ENCODE assay signal across 8 cellular contexts in the genomic region with DNA sequence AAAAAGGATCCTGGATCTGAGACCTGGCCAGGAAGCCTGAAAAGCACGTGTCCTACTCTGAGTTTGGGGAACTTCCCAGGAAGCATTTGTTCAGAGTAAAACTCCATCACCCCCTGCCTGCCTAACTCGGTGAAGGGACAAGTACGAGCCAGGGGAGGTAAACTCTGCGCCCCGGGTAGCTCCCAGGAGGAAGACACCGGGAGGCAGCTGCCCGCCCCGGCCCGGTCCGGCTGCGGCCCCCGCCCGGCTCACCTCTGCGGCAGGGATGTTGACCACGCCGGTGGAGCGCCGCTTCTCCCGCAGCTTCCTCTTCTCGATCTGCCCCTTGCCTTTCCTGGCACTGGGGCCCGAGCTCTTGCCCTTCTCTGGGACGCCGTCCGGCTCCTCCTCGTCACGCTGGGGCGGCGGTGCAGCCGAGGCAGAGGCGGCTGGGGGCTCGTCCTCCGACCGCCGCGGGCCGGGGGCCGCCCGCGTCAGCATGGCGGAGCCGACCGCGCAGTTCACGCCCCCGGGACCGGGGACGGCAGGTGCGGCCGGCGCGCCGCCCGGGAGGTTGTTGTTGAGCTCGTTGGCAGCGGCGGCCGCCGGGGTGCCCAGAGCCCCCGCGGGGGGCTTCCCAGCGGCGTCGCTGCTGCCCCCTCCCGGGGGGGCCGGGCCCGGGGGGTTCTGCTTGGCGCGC. TPM values are rescaled to one million over a fixed set of nuclear protein-coding genes. Genes with fewer than 3 reads are reported as not detected.
DNase-seq lines count a peak whose midpoint lies in the region; ATAC-seq and TF ChIP-seq lines count a peak whose summit lies in the region.

No MANE protein-coding gene starts in this region.

- H3K9me3 ChIP-seq in iPS-15b (ENCODE audit: control insufficient read depth, insufficient read depth, low read length) = no peaks in the 10 kb centered on the region
- no peaks in the 10 kb centered on the region for H3K9me3 ChIP-seq in sigmoid colon

- H3K27me3 ChIP-seq in iPS-15b (ENCODE audit: control insufficient read depth, insufficient read depth, low read length) (no peaks in the 10 kb centered on the region), sigmoid colon (no peaks in the 10 kb centered on the region)

- no peak for TF ChIP-seq POLR2A in sigmoid colon (IDR thresholded peaks at IDR 0.05)

- H3K4me3 ChIP-seq in astrocyte of the cerebellum (ENCODE audit: low read depth, low read length) (peak overlapping the region; percentile 92), iPS-15b (ENCODE audit: low read depth, low read length) (peak overlapping the region; percentile 94), sigmoid colon (peak overlapping the region; percentile 69 to 88 (median 86))

- in situ Hi-C loops in astrocyte of the cerebellum (cut with HindIII; ENCODE audit: low sequenced_read_pairs) = no loop called here

- intact Hi-C loops in sigmoid colon (cut with DNase I) = loop anchor here (2.0 to 5.0 kb wide), 2 partner anchors 132 to 497 kb away; no protein-coding TSS in a partner anchor

- ATAC-seq in GM18511 (IDR thresholded peaks at IDR 0.05; ENCODE audit: unreplicated experiment) (peak; percentile 29), HG02884 (IDR thresholded peaks at IDR 0.05; ENCODE audit: unreplicated experiment) (peak; percentile 17)

- H3K9ac ChIP-seq in iPS-15b (ENCODE audit: low read depth, low read length) = peak overlapping the region; percentile 82

- H3K36me3 ChIP-seq in iPS-15b (ENCODE audit: control insufficient read depth, insufficient read depth, low read length) = peaks cover 3% of the 10 kb centered on the region
- no peaks in the 10 kb centered on the region for H3K36me3 ChIP-seq in sigmoid colon

- H3K27ac ChIP-seq in C4-2B (peak overlapping the region; percentile 93), sigmoid colon (peak overlapping the region; percentile 83 to 91 (median 87))

- no peak for TF ChIP-seq EP300 in sigmoid colon (IDR thresholded peaks at IDR 0.05)

- 1% methylated on average over 68 of the region's 68 CpGs for WGBS in sigmoid colon, 2 donors

- no peak for TF ChIP-seq CTCF in C4-2B (conservative IDR thresholded peaks at IDR 0.05)
- TF ChIP-seq CTCF in astrocyte of the cerebellum (IDR thresholded peaks at IDR 0.05; ENCODE audit: low read depth, low read length, missing control alignments) = no peak
- no peak for TF ChIP-seq CTCF in sigmoid colon (IDR thresholded peaks at IDR 0.05)

- DNase-seq in NCI-H510A treated with DMSO at 0.1 percent for 48 hours (lab: John Stamatoyannopoulos, UW) = peak; percentile 67
- DNase-seq in astrocyte of the cerebellum (ENCODE audit: low read depth) = no peak
- DNase-seq in sigmoid colon = no peak
- no peak for DNase-seq in KG1 (lab: John Stamatoyannopoulos, UW)

- peaks cover 19% of the 10 kb centered on the region for H3K4me1 ChIP-seq in iPS-15b (ENCODE audit: control insufficient read depth, insufficient read depth, low read length)
- peaks cover 0 to 39% (median 12%) of the 10 kb centered on the region in 4 donors for H3K4me1 ChIP-seq in sigmoid colon

RNA-seq across cellular contexts. Expression of a gene that starts 1.1 kb away (rescaled TPM):
- 10 to 100 TPM; 22.1 to 53.5 (median 30.2) TPM for total RNA-seq in sigmoid colon
- polyA plus RNA-seq in sigmoid colon = 10 to 100 TPM in 2 of 3 donors, 1 to 10 TPM in 1; 7.8 to 25.1 (median 15.7) TPM
